ENCODE assay signal across 9 cellular contexts in genomic region chr14:54881235-54881760, GRCh38. TPM values are rescaled to one million over a fixed set of nuclear protein-coding genes. Genes with fewer than 3 reads are reported as not detected.
DNase-seq lines count a peak whose midpoint lies in the region; ATAC-seq and TF ChIP-seq lines count a peak whose summit lies in the region.
"Had no signal": no experiment of that assay in that cellular context is flagged by ENCODE, and none has a peak within 500 bp of the region (broad histone marks: within the 10 kb centered on the region; RNA-seq: fewer than 3 reads in every experiment).

No MANE protein-coding gene starts in this region.

- H3F3A ChIP-seq in DOHH2 (ENCODE audit: control insufficient read depth, insufficient read depth), result 0 out of 2 replicates have a peak, but pooled peaks cover 9% of the 10 kb centered on the region

- no peak overlapping the region for H3K27ac Mint-ChIP-seq in type B pancreatic cell

- H3K9me3 Mint-ChIP-seq in type B pancreatic cell, result no peaks in the 10 kb centered on the region

- H3K4me1 ChIP-seq in DOHH2 (ENCODE audit: control insufficient read depth, low read length), result peaks cover 23% of the 10 kb centered on the region

- peak; percentile 51 for ATAC-seq in GM21360 (IDR thresholded peaks at IDR 0.05; ENCODE audit: unreplicated experiment)
- peak; percentile 61 for ATAC-seq in left lobe of liver

- peak overlapping the region; percentile 73 for H3K4me2 ChIP-seq in DOHH2 (ENCODE audit: low read length)

- H4K20me1 ChIP-seq in DOHH2 (ENCODE audit: control insufficient read depth, insufficient read depth, low read depth, low read length), result no peaks in the 10 kb centered on the region

- in situ Hi-C loops in astrocyte of the cerebellum (cut with HindIII; ENCODE audit: low sequenced_read_pairs), result no loop called here

- peaks cover 9% of the 10 kb centered on the region for H3K4me1 Mint-ChIP-seq in type B pancreatic cell (ENCODE audit: unreplicated experiment)

- no peaks in the 10 kb centered on the region for H3K27me3 ChIP-seq in DOHH2 (ENCODE audit: control insufficient read depth, low read length)

- H3K36me3 ChIP-seq in DOHH2 (ENCODE audit: control insufficient read depth, low read length) (no peaks in the 10 kb centered on the region), KOPT-K1 (ENCODE audit: insufficient read depth, low read length) (no peaks in the 10 kb centered on the region)

- TF ChIP-seq CTCF in DOHH2 (IDR thresholded peaks at IDR 0.05; ENCODE audit: low read depth, low read length, poor library complexity, severe bottlenecking), result no peak
- TF ChIP-seq CTCF in astrocyte of the cerebellum (IDR thresholded peaks at IDR 0.05; ENCODE audit: low read depth, low read length, missing control alignments), result no peak
- no peak for TF ChIP-seq CTCF in type B pancreatic cell (conservative IDR thresholded peaks at IDR 0.05)

- DNase-seq in astrocyte of the cerebellum (ENCODE audit: low read depth) (peak; percentile 27), left lobe of liver (ENCODE audit: low spot score) (no peak), type B pancreatic cell (ENCODE audit: extremely low spot score, unreplicated experiment) (no peak), NCI-H2107 (lab: John Stamatoyannopoulos, UW) (no peak)
- no peak for DNase-seq in effector CD4-positive, alpha-beta T cell

- no peaks in the 10 kb centered on the region for H3K27me3 Mint-ChIP-seq in type B pancreatic cell

- no peaks in the 10 kb centered on the region for H3K9me2 ChIP-seq in DOHH2 (replicated peaks; ENCODE audit: control insufficient read depth, low read length)

- H3K36me3 Mint-ChIP-seq in type B pancreatic cell, result no peaks in the 10 kb centered on the region

- H3K4me3 ChIP-seq in DOHH2 (ENCODE audit: low read length) (peak overlapping the region; percentile 66), astrocyte of the cerebellum (ENCODE audit: low read depth, low read length) (peak overlapping the region; percentile 9)
- H3K4me3 ChIP-seq: SK-N-MC had no signal

- H3K79me2 ChIP-seq in DOHH2 (ENCODE audit: control insufficient read depth, low read length), result peaks cover 42% of the 10 kb centered on the region

- peak overlapping the region; percentile 38 for H3K4me3 Mint-ChIP-seq in type B pancreatic cell

- H3K9me3 ChIP-seq in DOHH2 (ENCODE audit: control insufficient read depth, insufficient read depth, low read length) (no peaks in the 10 kb centered on the region), KOPT-K1 (ENCODE audit: insufficient read depth, low read length, poor library complexity, severe bottlenecking) (no peaks in the 10 kb centered on the region)

- H3K27ac ChIP-seq in DOHH2 (ENCODE audit: low read depth, low read length), result peak overlapping the region; percentile 10; the same call in 1 of the 2 replicates
- peak overlapping the region; percentile 72 for H3K27ac ChIP-seq in KOPT-K1 (ENCODE audit: low read depth, low read length, poor library complexity, severe bottlenecking)
- H3K27ac ChIP-seq: SK-N-MC had no signal

RNA-seq across cellular contexts. Expression of gene GCH1, which starts 21.3 kb away (rescaled TPM):
- total RNA-seq in left lobe of liver, result 71.0 TPM
- total RNA-seq in type B pancreatic cell (ENCODE audit: low replicate concordance), result 18.2 and 29.6 TPM in 2 replicates
